Comparison of ENCODE assay signal across 12 cellular contexts in the genomic region with DNA sequence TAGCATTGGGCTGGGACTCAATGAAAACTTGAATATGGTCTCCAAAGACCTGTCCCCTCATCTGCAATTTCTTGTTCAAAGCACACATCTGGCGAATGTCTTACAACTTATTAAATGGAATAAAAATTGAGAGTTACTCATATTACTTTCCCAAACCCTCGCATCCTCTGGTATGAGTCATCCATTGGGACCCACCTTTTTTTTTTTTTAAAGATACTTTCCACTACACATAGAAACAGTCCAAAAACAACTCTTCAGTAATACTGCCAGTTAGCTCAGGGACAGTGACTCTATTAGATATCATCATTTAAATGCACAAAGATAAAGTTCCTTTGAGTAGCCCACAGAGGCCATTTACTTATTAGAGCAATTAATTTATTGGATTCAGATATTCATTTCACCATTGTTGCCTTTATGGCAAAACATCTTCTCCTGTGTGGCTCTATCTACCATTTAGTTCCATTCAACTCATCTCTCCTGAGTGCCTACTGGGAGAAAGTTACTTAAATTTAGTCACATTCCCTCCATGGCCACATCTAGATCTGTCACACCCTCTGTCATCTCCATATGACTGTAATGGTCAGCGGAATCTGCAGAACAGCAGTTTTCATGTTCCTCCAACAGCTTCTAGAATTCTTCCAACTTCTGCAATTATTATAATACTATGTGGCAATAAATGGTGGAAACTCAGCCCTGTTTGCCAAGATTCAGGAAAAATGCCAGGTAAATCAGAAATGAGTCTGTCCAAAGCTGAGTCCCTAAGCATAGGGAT.
A peak's percentile ranks its signal among the peaks of the same experiment; 100 is the strongest.
DNase-seq lines count a peak whose midpoint lies in the region; ATAC-seq and TF ChIP-seq lines count a peak whose summit lies in the region.
"Had no signal": no experiment of that assay in that cellular context is flagged by ENCODE, and none has a peak within 500 bp of the region (broad histone marks: within the 10 kb centered on the region; RNA-seq: fewer than 3 reads in every experiment).

No MANE protein-coding gene starts in this region.

- H3K4me1 ChIP-seq in IMR-90 (ENCODE audit: control insufficient read depth, insufficient read depth, low read length): 0 out of 2 replicates have a peak, but pooled peaks cover 2% of the 10 kb centered on the region
- H3K4me1 ChIP-seq in naive thymus-derived CD4-positive, alpha-beta T cell (ENCODE audit: control insufficient read depth in 2 of 2, insufficient read depth in 2 of 2, low read length in 2 of 2): peaks cover 10 to 53% of the 10 kb centered on the region in 2 donors
- H3K4me1 ChIP-seq in sigmoid colon: peaks cover 0 to 36% (median 28%) of the 10 kb centered on the region in 4 donors
- H3K4me1 ChIP-seq in lower lobe of right lung: no peaks in the 10 kb centered on the region

- intact Hi-C loops in IMR-90 (cut with micrococcal nuclease): no loop called here
- intact Hi-C loops in naive thymus-derived CD4-positive, alpha-beta T cell (cut with micrococcal nuclease): loop anchor here in 1 of 2 donors (2.0 to 5.0 kb wide), 3 partner anchors 13 to 38 kb away; no protein-coding TSS in a partner anchor
- intact Hi-C loops in sigmoid colon (cut with DNase I): no loop called here
- intact Hi-C loops in lower lobe of right lung (cut with DNase I): no loop called here

- ATAC-seq in activated CD4-positive, CD25-positive, alpha-beta regulatory T cell treated with anti-CD3 and anti-CD28 coated beads, Interleukin-2, amount 50 U/mL, for 24 hours: peak; percentile 30 to 34
- ATAC-seq in IMR-90 (ENCODE audit: low read depth) (peak; percentile 37), lower lobe of right lung (no peak)
- no peak for ATAC-seq in naive thymus-derived CD4-positive, alpha-beta T cell

- H4K8ac ChIP-seq in IMR-90 (ENCODE audit: low read depth in 2 of 2, low read length in 2 of 2): no peak overlapping the region

- H3K9ac ChIP-seq in IMR-90 (ENCODE audit: low read depth, low read length): no peak overlapping the region

- H2AK9ac ChIP-seq in IMR-90 (replicated peaks; ENCODE audit: low read depth, low read length, poor library complexity): no peak overlapping the region

- no peak overlapping the region for H4K5ac ChIP-seq in IMR-90 (ENCODE audit: low read depth, low read length)

- H3K4me1 Mint-ChIP-seq in naive thymus-derived CD4-positive, alpha-beta T cell: peaks cover 34 to 85% (median 76%) of the 10 kb centered on the region in 7 donors

- no peak overlapping the region for H2AFZ ChIP-seq in IMR-90 (replicated peaks; ENCODE audit: low read length, poor library complexity)

- no peaks in the 10 kb centered on the region for H3K9me3 Mint-ChIP-seq in naive thymus-derived CD4-positive, alpha-beta T cell

- H3K4ac ChIP-seq in IMR-90 (ENCODE audit: low read depth, low read length): no peak overlapping the region

- CTCF ChIA-PET in IMR-90 (lab: Yijun Ruan, JAX): no interaction called here
- CTCF ChIA-PET in naive thymus-derived CD4-positive, alpha-beta T cell (lab: Charles Lee): interaction anchor here (1.5 kb wide), 1 partner anchor 81 kb away, joined by 3 read pairs; no protein-coding TSS in a partner anchor

- H3K27ac Mint-ChIP-seq in naive thymus-derived CD4-positive, alpha-beta T cell: peak overlapping the region; percentile 5 to 85 (median 55)

- H3K23ac ChIP-seq in IMR-90 (ENCODE audit: low read depth, low read length): no peak overlapping the region

- TF ChIP-seq CTCF in IMR-90 (conservative IDR thresholded peaks at IDR 0.05; ENCODE audit: low read depth, low read length) (no peak), cardiac fibroblast (IDR thresholded peaks at IDR 0.05; ENCODE audit: low read depth, low read length) (no peak), GM10266 (IDR thresholded peaks at IDR 0.05; ENCODE audit: control insufficient read depth, insufficient read depth, low read depth, missing control alignments) (no peak), sigmoid colon (IDR thresholded peaks at IDR 0.05) (no peak), lower lobe of right lung (IDR thresholded peaks at IDR 0.05) (no peak)

- no peaks in the 10 kb centered on the region for H3K79me1 ChIP-seq in IMR-90 (ENCODE audit: low read depth in 1 of 2, low read length in 2 of 2)

- H3K4me3 ChIP-seq in IMR-90 (ENCODE audit: insufficient read depth, low read depth, low read length): no peak overlapping the region
- no peak overlapping the region for H3K4me3 ChIP-seq in cardiac fibroblast (replicated peaks in 1 of 2; ENCODE audit: low read depth in 2 of 2, low read length in 2 of 2)
- no peak overlapping the region for H3K4me3 ChIP-seq in naive thymus-derived CD4-positive, alpha-beta T cell (ENCODE audit: low read length)
- no peak overlapping the region for H3K4me3 ChIP-seq in sigmoid colon
- no peak overlapping the region for H3K4me3 ChIP-seq in lower lobe of right lung

- in situ Hi-C loops in IMR-90 (cut with MboI; ENCODE audit: low sequenced_read_pairs): no loop called here

- no peak overlapping the region for H2BK5ac ChIP-seq in IMR-90 (ENCODE audit: low read depth, low read length, poor library complexity, severe bottlenecking)

- no peak for TF ChIP-seq RAD21 in IMR-90 (IDR thresholded peaks at IDR 0.05; ENCODE audit: low read length)

- no peak overlapping the region for H2BK20ac ChIP-seq in IMR-90 (ENCODE audit: low read depth, low read length)

- DNase-seq in activated CD4-positive, CD25-positive, alpha-beta regulatory T cell treated with anti-CD3 and anti-CD28 coated beads, Interleukin-2, amount 50 U/mL, for 72 hours: no peak
- DNase-seq in IMR-90: peak; percentile 64
- DNase-seq in cardiac fibroblast (ENCODE audit: low read depth in 2 of 2): peak; percentile 55 to 73
- DNase-seq in naive thymus-derived CD4-positive, alpha-beta T cell: no peak
- no peak for DNase-seq in GM10266 (ENCODE audit: extremely low spot score)
- DNase-seq in sigmoid colon: no peak
- no peak for DNase-seq in lower lobe of right lung
- DNase-seq: anterior cingulate cortex, DMS79, NCI-H1048, NCI-H526 treated with DMSO at 0.1 percent for 48 hours had no signal

- no peak overlapping the region for H2BK120ac ChIP-seq in IMR-90 (ENCODE audit: low read depth, low read length)

- WGBS in IMR-90 (ENCODE audit: extremely low coverage in 2 of 2, insufficient read length in 1 of 2), 2 experiments: no CpG with 5 or more reads among the region's 3 CpGs
- WGBS in sigmoid colon, 2 donors: 51 to 63% methylated on average over 3 of the region's 3 CpGs

- dilution Hi-C loops in IMR-90 (cut with HindIII; ENCODE audit: low sequenced_read_pairs, unreplicated experiment): no loop called here

- no peaks in the 10 kb centered on the region for H4K20me1 ChIP-seq in IMR-90 (ENCODE audit: insufficient read depth, low read length)

- H3K9me3 ChIP-seq in IMR-90 (ENCODE audit: control insufficient read depth, insufficient read depth, low read length) (no peaks in the 10 kb centered on the region), sigmoid colon (no peaks in the 10 kb centered on the region), lower lobe of right lung (no peaks in the 10 kb centered on the region)
- H3K9me3 ChIP-seq in naive thymus-derived CD4-positive, alpha-beta T cell (ENCODE audit: control insufficient read depth in 2 of 3, low read length in 3 of 3): no peaks in the 10 kb centered on the region

- POLR2A ChIA-PET in IMR-90 (lab: Charles Lee; ENCODE audit: unreplicated experiment): no interaction called here
- POLR2A ChIA-PET in naive thymus-derived CD4-positive, alpha-beta T cell (lab: Charles Lee): interaction anchor here (0.6 to 0.8 kb wide), 3 partner anchors 11 to 78 kb away, joined by 3 read pairs; a partner anchor contains a TSS

- 0 out of 2 replicates have a peak, but pooled peaks cover 2% of the 10 kb centered on the region for H3K27me3 ChIP-seq in IMR-90 (ENCODE audit: control insufficient read depth, insufficient read depth, low read length)
- no peaks in the 10 kb centered on the region for H3K27me3 ChIP-seq in naive thymus-derived CD4-positive, alpha-beta T cell (ENCODE audit: control insufficient read depth in 2 of 2, insufficient read depth in 2 of 2, low read length in 2 of 2)
- no peaks in the 10 kb centered on the region for H3K27me3 ChIP-seq in sigmoid colon
- H3K27me3 ChIP-seq in lower lobe of right lung (ENCODE audit: low read depth): no peaks in the 10 kb centered on the region

- H3K36me3 ChIP-seq in IMR-90 (ENCODE audit: control insufficient read depth, insufficient read depth, low read length) (no peaks in the 10 kb centered on the region), sigmoid colon (no peaks in the 10 kb centered on the region), lower lobe of right lung (no peaks in the 10 kb centered on the region)
- H3K36me3 ChIP-seq in naive thymus-derived CD4-positive, alpha-beta T cell (ENCODE audit: control insufficient read depth in 2 of 3, insufficient read depth in 3 of 3, low read length in 3 of 3): peaks cover 0 to 4% (median 0%) of the 10 kb centered on the region in 3 experiments

- no peak overlapping the region for H3K18ac ChIP-seq in IMR-90 (ENCODE audit: low read depth, low read length)

- no peak overlapping the region for H3K56ac ChIP-seq in IMR-90 (ENCODE audit: extremely low read depth, insufficient read depth, low read length)

- H3K9me1 ChIP-seq in IMR-90 (ENCODE audit: insufficient read depth, low read length): no peaks in the 10 kb centered on the region

- no peak overlapping the region for H3K14ac ChIP-seq in IMR-90 (replicated peaks; ENCODE audit: low read depth, low read length)

- H3K36me3 Mint-ChIP-seq in naive thymus-derived CD4-positive, alpha-beta T cell: peaks cover 0 to 35% (median 29%) of the 10 kb centered on the region in 5 donors

- no peaks in the 10 kb centered on the region for H3K27me3 Mint-ChIP-seq in naive thymus-derived CD4-positive, alpha-beta T cell

- BruUV-seq in IMR-90 (replicated peaks; lab: Mats Ljungman, UMichigan): no TSS peak

- peak overlapping the region in 1 of 10 donors; percentile 33 for H3K4me3 Mint-ChIP-seq in naive thymus-derived CD4-positive, alpha-beta T cell

- H2AK5ac ChIP-seq in IMR-90 (ENCODE audit: low read depth, low read length): no peak overlapping the region

- H3K27ac ChIP-seq in IMR-90 (ENCODE audit: insufficient read depth, low read length) (no peak overlapping the region), sigmoid colon (no peak overlapping the region), lower lobe of right lung (no peak overlapping the region)
- no peak overlapping the region for H3K27ac ChIP-seq in naive thymus-derived CD4-positive, alpha-beta T cell (ENCODE audit: low read depth, low read length)

- no peak for TF ChIP-seq POLR2A in IMR-90 (IDR thresholded peaks at IDR 0.05; ENCODE audit: low read depth, low read length)
- no peak for TF ChIP-seq POLR2A in sigmoid colon (IDR thresholded peaks at IDR 0.05)

- H2BK15ac ChIP-seq in IMR-90 (ENCODE audit: low read depth, low read length): no peak overlapping the region

- TF ChIP-seq EP300 in sigmoid colon (IDR thresholded peaks at IDR 0.05): no peak

- H4K91ac ChIP-seq in IMR-90 (ENCODE audit: insufficient read depth, low read depth, low read length): no peak overlapping the region

- H3K4me2 ChIP-seq in IMR-90 (ENCODE audit: low read depth, low read length): no peak overlapping the region

TF ChIP-seq in IMR-90, 13 proteins besides CTCF, POLR2A, EP300 and RAD21:
- TF ChIP-seq CHD1 (IDR thresholded peaks at IDR 0.05; ENCODE audit: low read depth, low read length): no peak
- TF ChIP-seq FOS (IDR thresholded peaks at IDR 0.05; ENCODE audit: low read depth, low read length): peak; percentile 62; the same call in 1 of the 2 replicates
- no peak for TF ChIP-seq MAFK (IDR thresholded peaks at IDR 0.05; ENCODE audit: low read depth, low read length)

Comparison
In these comparisons a context has a peak if more than half of its experiments do, and no peak if none do; other contexts are left out.
1. ATAC-seq: peak in activated CD4-positive, CD25-positive, alpha-beta regulatory T cell treated with anti-CD3 and anti-CD28 coated beads, Interleukin-2, amount 50 U/mL, for 24 hours (2 of 2) and IMR-90 (single experiment); none in naive thymus-derived CD4-positive, alpha-beta T cell (single experiment) and lower lobe of right lung (0 of 2).
2. DNase-seq: peak in IMR-90 (single experiment) and cardiac fibroblast (2 of 2); none in activated CD4-positive, CD25-positive, alpha-beta regulatory T cell treated with anti-CD3 and anti-CD28 coated beads, Interleukin-2, amount 50 U/mL, for 72 hours (single experiment), naive thymus-derived CD4-positive, alpha-beta T cell (0 of 9), GM10266 (single experiment), sigmoid colon (single experiment) and lower lobe of right lung (single experiment).